Comparison of ENCODE assay signal across 9 cellular contexts in genomic region chr9:131734781-131735180, GRCh38. TPM values are rescaled to one million over a fixed set of nuclear protein-coding genes. Genes with fewer than 3 reads are reported as not detected.
DNase-seq lines count a peak whose midpoint lies in the region; TF ChIP-seq lines count a peak whose summit lies in the region.
"Had no signal": no experiment of that assay in that cellular context is flagged by ENCODE, and none has a peak within 500 bp of the region (broad histone marks: within the 10 kb centered on the region; RNA-seq: fewer than 3 reads in every experiment).

No MANE protein-coding gene starts in this region.

- H3K27me3 ChIP-seq in PC-9 (ENCODE audit: insufficient read depth, low read depth): no peaks in the 10 kb centered on the region
- no peaks in the 10 kb centered on the region for H3K27me3 ChIP-seq in esophagus (ENCODE audit: control insufficient read depth in 1 of 2, insufficient read depth in 2 of 2, low read length in 2 of 2)
- H3K27me3 ChIP-seq in skeletal muscle satellite cell (ENCODE audit: control insufficient read depth, insufficient read depth, low read length): no peaks in the 10 kb centered on the region
- H3K27me3 ChIP-seq: MG63, SJSA1 had no signal

- H4K20me1 ChIP-seq in PC-9 (ENCODE audit: insufficient read depth): peaks cover 22% of the 10 kb centered on the region

- TF ChIP-seq CTCF in GM12875 (IDR thresholded peaks at IDR 0.05; ENCODE audit: borderline replicate concordance, insufficient read depth, low read depth, low read length) (no peak), PC-9 (conservative IDR thresholded peaks at IDR 0.05) (no peak)

- peaks cover 35% of the 10 kb centered on the region for H3F3A ChIP-seq in PC-9 (ENCODE audit: insufficient read depth, low read depth)

- intact Hi-C loops in PC-9 (cut with micrococcal nuclease; ENCODE audit: unreplicated experiment): loop anchor here (1.0 kb wide), 1 partner anchor 76 kb away; no protein-coding TSS in a partner anchor

- DNase-seq in PC-9: no peak
- no peak for DNase-seq in SKM-1 (lab: John Stamatoyannopoulos, UW; ENCODE audit: unreplicated experiment)
- DNase-seq in NCI-H1930 (lab: John Stamatoyannopoulos, UW): no peak
- no peak for DNase-seq in NCI-H2107 treated with DMSO at 0.1 percent for 48 hours (lab: John Stamatoyannopoulos, UW; ENCODE audit: unreplicated experiment)
- DNase-seq: MG63 had no signal

- peak overlapping the region; percentile 66 for H3K9ac ChIP-seq in skeletal muscle satellite cell (ENCODE audit: low read depth, low read length)

- H3K27ac ChIP-seq in PC-9: peak overlapping the region; percentile 82
- H3K27ac ChIP-seq in esophagus (ENCODE audit: low read depth in 2 of 2, low read length in 1 of 2): peak overlapping the region; percentile 36 to 59

- peak overlapping the region; percentile 57 for H3K4me2 ChIP-seq in PC-9
- H3K4me2 ChIP-seq in skeletal muscle satellite cell (ENCODE audit: low read length): peak overlapping the region; percentile 61

- CTCF ChIA-PET in PC-9 (lab: Charles Lee): no interaction called here

- H3K9me2 ChIP-seq in PC-9 (ENCODE audit: insufficient read depth): no peaks in the 10 kb centered on the region

- no TSS peak for BruUV-seq in PC-9 (replicated peaks; lab: Mats Ljungman, UMichigan)

- H3K4me1 ChIP-seq in PC-9 (replicated peaks; ENCODE audit: insufficient read depth) (peaks cover 67% of the 10 kb centered on the region), esophagus (ENCODE audit: control insufficient read depth in 2 of 2, insufficient read depth in 2 of 2, low read length in 1 of 2) (peaks cover 6 to 23% of the 10 kb centered on the region in 2 donors), skeletal muscle satellite cell (ENCODE audit: control insufficient read depth, insufficient read depth, low read length) (peaks cover 68% of the 10 kb centered on the region)

- no peak overlapping the region for H2AFZ ChIP-seq in PC-9

- H3K79me2 ChIP-seq in PC-9 (ENCODE audit: low read depth): peaks cover 63% of the 10 kb centered on the region

- POLR2A ChIA-PET in PC-9 (lab: Charles Lee; ENCODE audit: unreplicated experiment): no interaction called here

- H3K9me3 ChIP-seq in PC-9 (ENCODE audit: insufficient read depth, low read depth) (no peaks in the 10 kb centered on the region), esophagus (ENCODE audit: control insufficient read depth in 2 of 2, insufficient read depth in 1 of 2, low read depth in 1 of 2, low read length in 1 of 2) (no peaks in the 10 kb centered on the region), skeletal muscle satellite cell (replicated peaks; ENCODE audit: low read length) (no peaks in the 10 kb centered on the region)
- H3K9me3 ChIP-seq: MG63, SJSA1 had no signal

- H3K4me3 ChIP-seq in GM12875 (ENCODE audit: low read depth, low read length): peak overlapping the region; percentile 30
- no peak overlapping the region; the same call in 1 of the 2 replicates for H3K4me3 ChIP-seq in PC-9
- H3K4me3 ChIP-seq in esophagus (ENCODE audit: low read depth in 1 of 2, low read length in 2 of 2): no peak overlapping the region
- H3K4me3 ChIP-seq in skeletal muscle satellite cell (ENCODE audit: low read length): no peak overlapping the region
- H3K4me3 ChIP-seq: MG63, SJSA1 had no signal

- H3K36me3 ChIP-seq in PC-9 (ENCODE audit: low read depth): no peaks in the 10 kb centered on the region
- H3K36me3 ChIP-seq in esophagus (ENCODE audit: control insufficient read depth in 2 of 2, insufficient read depth in 2 of 2, low read length in 1 of 2): no peaks in the 10 kb centered on the region
- peaks cover 2% of the 10 kb centered on the region for H3K36me3 ChIP-seq in skeletal muscle satellite cell (ENCODE audit: insufficient read depth, low read length)

- WGBS in esophagus, 2 donors: 79 to 82% methylated on average over 8 of the region's 8 CpGs

RNA-seq across cellular contexts. Expression of gene RAPGEF1, which starts 5.1 kb away (rescaled TPM):
- 66.5 and 76.0 TPM in 2 replicates for total RNA-seq in PC-9 (2021)
- polyA plus RNA-seq in esophagus: 10 to 100 TPM in 1 of 2 donors, 1 to 10 TPM in 1; 9.0 to 11.0 TPM
- 13.7 and 24.7 TPM in 2 replicates for total RNA-seq in skeletal muscle satellite cell (2012; rRNA removed)
